In genomic region chr14:68283378-68284123, GRCh38 we compare ENCODE assay signal across 8 cellular contexts.
DNase-seq lines count a peak whose midpoint lies in the region; ATAC-seq and TF ChIP-seq lines count a peak whose summit lies in the region.

No MANE protein-coding gene starts in this region.

- H4K20me1 ChIP-seq in IMR-90 (ENCODE audit: insufficient read depth, low read length) (no peaks in the 10 kb centered on the region), PC-9 (ENCODE audit: insufficient read depth) (no peaks in the 10 kb centered on the region)

- in situ Hi-C loops in IMR-90 (cut with MboI; ENCODE audit: low sequenced_read_pairs): no loop called here

- H4K5ac ChIP-seq in IMR-90 (ENCODE audit: low read depth, low read length): no peak overlapping the region

- H2BK5ac ChIP-seq in IMR-90 (ENCODE audit: low read depth, low read length, poor library complexity, severe bottlenecking): no peak overlapping the region

- no peak for TF ChIP-seq RAD21 in IMR-90 (IDR thresholded peaks at IDR 0.05; ENCODE audit: low read length)

- no peak overlapping the region for H3K18ac ChIP-seq in IMR-90 (ENCODE audit: low read depth, low read length)

- no peak overlapping the region for H2AK9ac ChIP-seq in IMR-90 (replicated peaks; ENCODE audit: low read depth, low read length, poor library complexity)

- H3K27me3 ChIP-seq in IMR-90 (ENCODE audit: control insufficient read depth, insufficient read depth, low read length) (no peaks in the 10 kb centered on the region), PC-9 (ENCODE audit: insufficient read depth, low read depth) (no peaks in the 10 kb centered on the region)

- ATAC-seq in GM19455 (IDR thresholded peaks at IDR 0.05; ENCODE audit: unreplicated experiment) (peak; percentile 42), IMR-90 (ENCODE audit: low read depth) (no peak)
- ATAC-seq in natural killer cell treated with Interleukin-12 subunit alpha and Interleukin-12 subunit beta and Interleukin-15 and Interleukin-18, amount 100 ng/mL, for 72 hours: peak; percentile 78 to 87

- H3K4me1 ChIP-seq in IMR-90 (ENCODE audit: control insufficient read depth, insufficient read depth, low read length) (peaks cover 3% of the 10 kb centered on the region), PC-9 (replicated peaks; ENCODE audit: insufficient read depth) (peaks cover 14% of the 10 kb centered on the region)

- no peak overlapping the region for H4K8ac ChIP-seq in IMR-90 (ENCODE audit: low read depth in 2 of 2, low read length in 2 of 2)

- H3K9ac ChIP-seq in IMR-90 (ENCODE audit: low read depth, low read length): no peak overlapping the region

- H3K36me3 ChIP-seq in IMR-90 (ENCODE audit: control insufficient read depth, insufficient read depth, low read length) (no peaks in the 10 kb centered on the region), PC-9 (ENCODE audit: low read depth) (peaks cover 6% of the 10 kb centered on the region; the same call in 1 of the 2 replicates)

- peaks cover 5% of the 10 kb centered on the region; the same call in 1 of the 2 replicates for H3K9me1 ChIP-seq in IMR-90 (ENCODE audit: insufficient read depth, low read length)

- peak overlapping the region; percentile 35; the same call in 1 of the 2 replicates for H3K14ac ChIP-seq in IMR-90 (replicated peaks; ENCODE audit: low read depth, low read length)

- no peak overlapping the region for H3K4me2 ChIP-seq in IMR-90 (ENCODE audit: low read depth, low read length)
- H3K4me2 ChIP-seq in PC-9: no peak overlapping the region

- no peak overlapping the region; the same call in 1 of the 2 replicates for H3K4ac ChIP-seq in IMR-90 (ENCODE audit: low read depth, low read length)

- no peak overlapping the region for H3K56ac ChIP-seq in IMR-90 (ENCODE audit: extremely low read depth, insufficient read depth, low read length)

- peak overlapping the region; percentile 90 to 96 for H3K27ac Mint-ChIP-seq in natural killer cell treated with Interleukin-12 subunit alpha and Interleukin-12 subunit beta and Interleukin-15 and Interleukin-18, amount 100 ng/mL, for 72 hours
- peak overlapping the region in 2 of 7 donors; percentile 30 to 60 for H3K27ac Mint-ChIP-seq in CD14-positive monocyte

- H3K79me2 ChIP-seq in PC-9 (ENCODE audit: low read depth): no peaks in the 10 kb centered on the region

- intact Hi-C loops in IMR-90 (cut with micrococcal nuclease): no loop called here
- intact Hi-C loops in CD14-positive monocyte (cut with micrococcal nuclease): no loop called here
- intact Hi-C loops in PC-9 (cut with micrococcal nuclease; ENCODE audit: unreplicated experiment): no loop called here

- WGBS in IMR-90 (ENCODE audit: extremely low coverage in 2 of 2, insufficient read length in 1 of 2), 2 experiments: 100% methylated on average over 3 of the region's 11 CpGs; no CpG with 5 or more reads in 1 of the 2 experiments

- no peaks in the 10 kb centered on the region; a peak in 1 of 4 replicates for H3K79me1 ChIP-seq in IMR-90 (ENCODE audit: low read depth in 1 of 2, low read length in 2 of 2)

- H3K9me3 Mint-ChIP-seq in natural killer cell treated with Interleukin-12 subunit alpha and Interleukin-12 subunit beta and Interleukin-15 and Interleukin-18, amount 100 ng/mL, for 72 hours: no peaks in the 10 kb centered on the region
- peaks cover 0 to 5% (median 0%) of the 10 kb centered on the region in 7 donors for H3K9me3 Mint-ChIP-seq in CD14-positive monocyte

- no peak for TF ChIP-seq POLR2A in IMR-90 (IDR thresholded peaks at IDR 0.05; ENCODE audit: low read depth, low read length)

- no peak overlapping the region for H2AK5ac ChIP-seq in IMR-90 (ENCODE audit: low read depth, low read length)

- no peak overlapping the region for H4K91ac ChIP-seq in IMR-90 (ENCODE audit: insufficient read depth, low read depth, low read length)

- no peak overlapping the region for H3K4me3 ChIP-seq in IMR-90 (ENCODE audit: insufficient read depth, low read depth, low read length)
- no peak overlapping the region for H3K4me3 ChIP-seq in PC-9

- no peak overlapping the region for H2BK15ac ChIP-seq in IMR-90 (ENCODE audit: low read depth, low read length)

- H3K9me3 ChIP-seq in IMR-90 (ENCODE audit: control insufficient read depth, insufficient read depth, low read length) (no peaks in the 10 kb centered on the region), PC-9 (ENCODE audit: insufficient read depth, low read depth) (no peaks in the 10 kb centered on the region)

- no peaks in the 10 kb centered on the region for H3K36me3 Mint-ChIP-seq in natural killer cell treated with Interleukin-12 subunit alpha and Interleukin-12 subunit beta and Interleukin-15 and Interleukin-18, amount 100 ng/mL, for 72 hours
- peaks cover 6 to 7% of the 10 kb centered on the region in 2 donors for H3K36me3 Mint-ChIP-seq in CD14-positive monocyte

- CTCF ChIA-PET in IMR-90 (lab: Yijun Ruan, JAX): no interaction called here
- CTCF ChIA-PET in PC-9 (lab: Charles Lee): no interaction called here

- no peaks in the 10 kb centered on the region; the same call in 1 of the 2 replicates for H3F3A ChIP-seq in PC-9 (ENCODE audit: insufficient read depth, low read depth)

- H2AFZ ChIP-seq in IMR-90 (replicated peaks; ENCODE audit: low read length, poor library complexity): no peak overlapping the region
- no peak overlapping the region for H2AFZ ChIP-seq in PC-9

- no peak for TF ChIP-seq CTCF in IMR-90 (conservative IDR thresholded peaks at IDR 0.05; ENCODE audit: low read depth, low read length)
- no peak for TF ChIP-seq CTCF in CD14-positive monocyte (IDR thresholded peaks at IDR 0.05)
- TF ChIP-seq CTCF in PC-9 (conservative IDR thresholded peaks at IDR 0.05): no peak

- DNase-seq in IMR-90: no peak
- DNase-seq in activated gamma-delta T cell treated with Interleukin-2 at 50 U/mL for 16 hours: peak; percentile 74
- peak; percentile 78 for DNase-seq in natural killer cell treated with Interleukin-12 subunit alpha and Interleukin-12 subunit beta and Interleukin-15 and Interleukin-18, amount 100 ng/mL, for 72 hours (ENCODE audit: low spot score)
- DNase-seq in CD14-positive monocyte (ENCODE audit: low spot score): no peak
- DNase-seq in HK-2 (ENCODE audit: unreplicated experiment): no peak
- no peak for DNase-seq in PC-9
- no peak for DNase-seq in DMS153 (lab: John Stamatoyannopoulos, UW)

- no peak overlapping the region for H2BK120ac ChIP-seq in IMR-90 (ENCODE audit: low read depth, low read length)

- H3K23ac ChIP-seq in IMR-90 (ENCODE audit: low read depth, low read length): no peak overlapping the region

- BruUV-seq in IMR-90 (replicated peaks; lab: Mats Ljungman, UMichigan) (no TSS peak), PC-9 (replicated peaks; lab: Mats Ljungman, UMichigan) (no TSS peak)

- no peak overlapping the region for H3K27ac ChIP-seq in IMR-90 (ENCODE audit: insufficient read depth, low read length)
- no peak overlapping the region for H3K27ac ChIP-seq in PC-9

- H3K4me1 Mint-ChIP-seq in natural killer cell treated with Interleukin-12 subunit alpha and Interleukin-12 subunit beta and Interleukin-15 and Interleukin-18, amount 100 ng/mL, for 72 hours (ENCODE audit: low read depth in 2 of 2): peaks cover 60 to 73% of the 10 kb centered on the region in 2 donors
- H3K4me1 Mint-ChIP-seq in CD14-positive monocyte: peaks cover 55% of the 10 kb centered on the region

- no peaks in the 10 kb centered on the region for H3K9me2 ChIP-seq in PC-9 (ENCODE audit: insufficient read depth)

- no peaks in the 10 kb centered on the region for H3K27me3 Mint-ChIP-seq in natural killer cell treated with Interleukin-12 subunit alpha and Interleukin-12 subunit beta and Interleukin-15 and Interleukin-18, amount 100 ng/mL, for 72 hours
- H3K27me3 Mint-ChIP-seq in CD14-positive monocyte (ENCODE audit: low read depth in 3 of 3): peaks cover 0 to 3% (median 0%) of the 10 kb centered on the region in 3 donors

- POLR2A ChIA-PET in IMR-90 (lab: Charles Lee; ENCODE audit: unreplicated experiment): no interaction called here
- POLR2A ChIA-PET in PC-9 (lab: Charles Lee; ENCODE audit: unreplicated experiment): no interaction called here

- dilution Hi-C loops in IMR-90 (cut with HindIII; ENCODE audit: low sequenced_read_pairs, unreplicated experiment): no loop called here

- H3K4me3 Mint-ChIP-seq in natural killer cell treated with Interleukin-12 subunit alpha and Interleukin-12 subunit beta and Interleukin-15 and Interleukin-18, amount 100 ng/mL, for 72 hours: peak overlapping the region; percentile 72
- peak overlapping the region in 1 of 2 donors; percentile 59 for H3K4me3 Mint-ChIP-seq in CD14-positive monocyte

- H2BK20ac ChIP-seq in IMR-90 (ENCODE audit: low read depth, low read length): no peak overlapping the region

TF ChIP-seq in IMR-90, 13 proteins besides CTCF, POLR2A, EP300 and RAD21 (continues in another document):
- TF ChIP-seq USF2 (IDR thresholded peaks at IDR 0.05; ENCODE audit: low read depth, low read length) (no peak), BHLHE40 (IDR thresholded peaks at IDR 0.05; ENCODE audit: low read depth, low read length) (no peak), MXI1 (IDR thresholded peaks at IDR 0.05; ENCODE audit: borderline replicate concordance, low read depth, low read length) (no peak), RFX5 (IDR thresholded peaks at IDR 0.05; ENCODE audit: low read depth, low read length) (no peak), MAZ (IDR thresholded peaks at IDR 0.05; ENCODE audit: borderline replicate concordance, low read depth, low read length) (no peak), ELK1 (IDR thresholded peaks at IDR 0.05; ENCODE audit: borderline replicate concordance, low read depth, low read length) (no peak), NFE2L2 (IDR thresholded peaks at IDR 0.05; ENCODE audit: low read depth, low read length) (no peak), RCOR1 (IDR thresholded peaks at IDR 0.05; ENCODE audit: insufficient replicate concordance, low read length) (no peak), SMC3 (IDR thresholded peaks at IDR 0.05; ENCODE audit: low read depth, low read length) (no peak), CEBPB (IDR thresholded peaks at IDR 0.05; ENCODE audit: low read depth, low read length) (no peak), CHD1 (IDR thresholded peaks at IDR 0.05; ENCODE audit: low read depth, low read length) (no peak)

Comparison
In these comparisons a context has a peak if more than half of its experiments do, and no peak if none do; other contexts are left out.
1. DNase-seq: peak in activated gamma-delta T cell treated with Interleukin-2 at 50 U/mL for 16 hours (single experiment) and natural killer cell treated with Interleukin-12 subunit alpha and Interleukin-12 subunit beta and Interleukin-15 and Interleukin-18, amount 100 ng/mL, for 72 hours (single experiment); none in IMR-90 (single experiment), CD14-positive monocyte (single experiment), HK-2 (single experiment), PC-9 (0 of 2) and DMS153 (single experiment).